In the genomic region with DNA sequence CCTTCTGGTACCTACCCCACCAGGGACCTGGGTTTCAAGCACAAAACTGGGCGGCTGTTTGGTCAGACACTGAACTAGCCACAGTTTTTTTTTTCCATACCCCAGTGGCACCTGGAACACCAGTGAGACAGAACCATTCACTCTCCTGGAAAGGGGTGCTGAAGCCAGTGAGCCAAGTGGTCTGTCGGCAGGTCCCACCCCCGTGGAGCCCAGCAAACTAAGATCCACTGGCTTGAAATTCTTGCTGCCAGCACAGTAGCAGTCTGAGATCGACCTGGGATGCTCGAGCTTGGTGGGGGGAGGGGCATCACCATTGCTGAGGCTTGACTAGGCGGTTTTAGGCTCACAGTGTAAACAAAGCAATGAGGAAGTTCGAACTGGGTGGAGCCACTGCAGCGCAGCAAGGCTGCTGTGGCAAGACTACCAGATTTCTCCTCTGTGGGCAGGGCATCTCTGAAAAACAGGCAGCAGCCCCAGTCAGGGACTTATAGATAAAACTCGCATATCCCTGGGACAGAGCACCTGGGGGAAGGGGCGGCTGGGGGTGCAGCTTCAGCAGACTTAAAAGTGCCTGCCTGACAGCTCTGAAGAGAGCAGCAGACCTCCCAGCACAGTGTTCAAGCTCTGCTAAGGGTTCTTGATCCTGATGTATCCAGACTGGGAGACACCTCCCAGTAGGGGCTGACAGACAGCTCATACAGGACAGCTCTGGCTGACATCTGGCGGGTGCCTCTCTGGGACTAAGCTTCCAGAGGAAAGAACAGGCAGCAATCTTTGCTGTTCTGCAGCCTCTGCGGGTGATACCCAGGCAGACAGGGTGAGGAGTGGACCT, we compare ENCODE assay signal across 10 cellular contexts.
DNase-seq lines count a peak whose midpoint lies in the region; ATAC-seq and TF ChIP-seq lines count a peak whose summit lies in the region.
"Had no signal": no experiment of that assay in that cellular context is flagged by ENCODE, and none has a peak within 500 bp of the region (broad histone marks: within the 10 kb centered on the region; RNA-seq: fewer than 3 reads in every experiment).

No MANE protein-coding gene starts in this region.

- H3K4me1 ChIP-seq in RWPE2 (ENCODE audit: insufficient read depth, poor library complexity, severe bottlenecking), result no peaks in the 10 kb centered on the region
- H3K4me1 ChIP-seq in hepatocyte (ENCODE audit: insufficient read depth), result no peaks in the 10 kb centered on the region

- H2AFZ ChIP-seq in hepatocyte, result no peak overlapping the region

- no peaks in the 10 kb centered on the region for H3K9me3 ChIP-seq in RWPE2 (ENCODE audit: severe bottlenecking)
- H3K9me3 ChIP-seq in hepatocyte (ENCODE audit: low read depth), result no peaks in the 10 kb centered on the region

- H3K79me2 ChIP-seq in hepatocyte, result no peaks in the 10 kb centered on the region

- 43% methylated on average over 12 of the region's 12 CpGs for WGBS in hepatocyte (ENCODE audit: low lambda C conversion rate, missing lambda C conversion rate)

- no peaks in the 10 kb centered on the region for H3K9me2 ChIP-seq in hepatocyte (replicated peaks; ENCODE audit: insufficient read depth)

- intact Hi-C loops in head of caudate nucleus (cut with DNase I), result no loop called here

- H3K27me3 ChIP-seq in RWPE2 (ENCODE audit: insufficient read depth, poor library complexity, severe bottlenecking) (no peaks in the 10 kb centered on the region), hepatocyte (no peaks in the 10 kb centered on the region)

- H3K27ac ChIP-seq in RWPE2 (ENCODE audit: poor library complexity, severe bottlenecking) (no peak overlapping the region), hepatocyte (no peak overlapping the region)

- DNase-seq in DMS53 treated with DMSO at 0.1 percent for 48 hours (lab: John Stamatoyannopoulos, UW; ENCODE audit: unreplicated experiment) (peak; percentile 23), HT-29 (ENCODE audit: low spot score) (peak; percentile 50), RWPE2 (ENCODE audit: low spot score) (no peak), hepatocyte (ENCODE audit: low spot score) (peak; percentile 48), COLO829 (ENCODE audit: low spot score) (no peak), head of caudate nucleus (no peak), ACHN (no peak)
- DNase-seq in activated CD4-positive, alpha-beta T cell treated with anti-CD3 and anti-CD28 coated beads for 4 hours, result no peak
- DNase-seq: activated CD4-positive, alpha-beta T cell treated with anti-CD3 and anti-CD28 coated beads for 48 hours; NCI-H2107 had no signal

- H3K36me3 ChIP-seq in RWPE2 (ENCODE audit: low read depth) (no peaks in the 10 kb centered on the region), hepatocyte (replicated peaks; ENCODE audit: insufficient read depth, low read depth) (no peaks in the 10 kb centered on the region)

- TF ChIP-seq CTCF in RWPE2 (IDR thresholded peaks at IDR 0.05; ENCODE audit: poor library complexity, severe bottlenecking), result no peak
- no peak for TF ChIP-seq CTCF in hepatocyte (IDR thresholded peaks at IDR 0.05; ENCODE audit: poor library complexity)

- peak; percentile 83 for ATAC-seq in RWPE2 (ENCODE audit: low read depth)

- in situ Hi-C loops in ACHN (cut with HindIII; ENCODE audit: low pct_ligation_motif_present, low pct_unique_long_range_greater_than_20kb, low sequenced_read_pairs), result no loop called here

- H3K4me3 ChIP-seq in RWPE2 (ENCODE audit: severe bottlenecking) (no peak overlapping the region), hepatocyte (no peak overlapping the region)

- no peaks in the 10 kb centered on the region for H4K20me1 ChIP-seq in hepatocyte (ENCODE audit: insufficient read depth, poor library complexity, severe bottlenecking)

- H3K4me2 ChIP-seq in hepatocyte, result peak overlapping the region; percentile 37

Comparison
In these comparisons a context has a peak if more than half of its experiments do, and no peak if none do; other contexts are left out.
1. DNase-seq: peak in DMS53 treated with DMSO at 0.1 percent for 48 hours (single experiment), HT-29 (single experiment) and hepatocyte (single experiment); none in RWPE2 (single experiment), activated CD4-positive, alpha-beta T cell treated with anti-CD3 and anti-CD28 coated beads for 4 hours (0 of 2), COLO829 (single experiment), head of caudate nucleus (0 of 42) and ACHN (single experiment).